Comparison of ENCODE assay signal across 13 cellular contexts in the genomic region with DNA sequence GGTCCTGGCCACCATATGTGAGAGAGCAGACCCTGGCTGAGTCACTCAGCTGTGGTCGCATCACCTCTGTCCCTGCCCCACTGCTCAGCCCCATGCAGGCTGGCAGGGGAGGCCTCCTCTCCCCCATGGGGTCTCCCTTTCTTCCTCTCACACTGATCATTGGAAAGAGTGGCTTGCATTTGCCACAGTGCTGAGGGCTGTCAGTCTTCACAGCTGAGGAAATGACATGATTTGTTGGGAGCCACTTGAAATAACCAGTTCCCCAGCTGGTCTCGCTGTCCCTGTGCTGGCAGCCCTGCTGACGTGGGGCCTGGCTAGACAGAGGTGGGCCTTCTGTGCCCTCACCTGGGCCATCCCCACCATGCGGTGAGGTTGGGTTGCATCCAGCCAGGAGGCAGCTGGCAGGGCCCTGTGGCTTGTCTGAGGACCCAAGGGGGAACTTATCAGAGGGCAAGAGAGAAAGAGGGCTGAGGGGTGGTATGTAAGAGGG. TPM values are rescaled to one million over a fixed set of nuclear protein-coding genes. Genes with fewer than 3 reads are reported as not detected.
A peak's percentile ranks its signal among the peaks of the same experiment; 100 is the strongest.
DNase-seq lines count a peak whose midpoint lies in the region; TF ChIP-seq lines count a peak whose summit lies in the region.
"Had no signal": no experiment of that assay in that cellular context is flagged by ENCODE, and none has a peak within 500 bp of the region (broad histone marks: within the 10 kb centered on the region; RNA-seq: fewer than 3 reads in every experiment).

No MANE protein-coding gene starts in this region.

- in situ Hi-C loops in T47D (cut with HindIII; ENCODE audit: low pct_unique_long_range_greater_than_20kb, low sequenced_read_pairs) = no loop called here
- in situ Hi-C loops in mammary epithelial cell (cut with MboI; ENCODE audit: low sequenced_read_pairs in 2 of 2) = no loop called here

- no peak overlapping the region for H3K4me3 Mint-ChIP-seq in activated naive CD4-positive, alpha-beta T cell treated with anti-CD3 and anti-CD28 coated beads for 36 hours

- no peak overlapping the region for H3K27ac Mint-ChIP-seq in activated naive CD4-positive, alpha-beta T cell treated with anti-CD3 and anti-CD28 coated beads for 36 hours

- H4K20me1 ChIP-seq in mammary epithelial cell (ENCODE audit: insufficient read depth, low read length) (no peaks in the 10 kb centered on the region), osteoblast (ENCODE audit: insufficient read depth, low read length) (no peaks in the 10 kb centered on the region)

- TF ChIP-seq POLR2A in vagina (IDR thresholded peaks at IDR 0.05) = no peak

- H3K9me3 Mint-ChIP-seq in activated naive CD4-positive, alpha-beta T cell treated with anti-CD3 and anti-CD28 coated beads for 36 hours = no peaks in the 10 kb centered on the region

- no peaks in the 10 kb centered on the region for H3K4me1 Mint-ChIP-seq in activated naive CD4-positive, alpha-beta T cell treated with anti-CD3 and anti-CD28 coated beads for 36 hours (ENCODE audit: low read depth)

- H3K9me3 ChIP-seq in mammary epithelial cell (replicated peaks; ENCODE audit: insufficient read depth, low read length) (no peaks in the 10 kb centered on the region), duodenal mucosa (ENCODE audit: control insufficient read depth in 1 of 2, low read length in 2 of 2) (no peaks in the 10 kb centered on the region), osteoblast (ENCODE audit: low read depth, low read length) (no peaks in the 10 kb centered on the region), vagina (no peaks in the 10 kb centered on the region)

- no peak overlapping the region for H2AFZ ChIP-seq in mammary epithelial cell (ENCODE audit: low read depth, low read length)
- no peak overlapping the region for H2AFZ ChIP-seq in osteoblast (ENCODE audit: low read length)

- H3K4me1 ChIP-seq in mammary epithelial cell (ENCODE audit: insufficient read depth, low read length) (peaks cover 10% of the 10 kb centered on the region), duodenal mucosa (ENCODE audit: control insufficient read depth in 1 of 2, insufficient read depth in 2 of 2, low read length in 2 of 2) (peaks cover 0 to 7% of the 10 kb centered on the region in 2 donors), osteoblast (ENCODE audit: insufficient read depth, low read length) (peaks cover 26% of the 10 kb centered on the region), vagina (peaks cover 13% of the 10 kb centered on the region)

- H3K4me3 ChIP-seq in mammary epithelial cell (replicated peaks in 1 of 3; ENCODE audit: insufficient read depth in 1 of 3, low read depth in 2 of 3, low read length in 3 of 3) = no peak overlapping the region
- no peak overlapping the region for H3K4me3 ChIP-seq in duodenal mucosa (ENCODE audit: low read depth in 1 of 2, low read length in 2 of 2)
- H3K4me3 ChIP-seq in osteoblast (ENCODE audit: insufficient read depth, low read length) = no peak overlapping the region
- no peak overlapping the region for H3K4me3 ChIP-seq in vagina

- BruUV-seq in mammary epithelial cell (replicated peaks; lab: Mats Ljungman, UMichigan) = no TSS peak

- H3K36me3 ChIP-seq in mammary epithelial cell (ENCODE audit: insufficient read depth, low read length) (no peaks in the 10 kb centered on the region), duodenal mucosa (ENCODE audit: control insufficient read depth in 1 of 2, insufficient read depth in 2 of 2, low read length in 2 of 2) (no peaks in the 10 kb centered on the region), osteoblast (ENCODE audit: insufficient read depth, low read length) (no peaks in the 10 kb centered on the region), vagina (no peaks in the 10 kb centered on the region)

- no peaks in the 10 kb centered on the region for H3K27me3 Mint-ChIP-seq in activated naive CD4-positive, alpha-beta T cell treated with anti-CD3 and anti-CD28 coated beads for 36 hours (ENCODE audit: low read depth)

- H3K36me3 Mint-ChIP-seq in activated naive CD4-positive, alpha-beta T cell treated with anti-CD3 and anti-CD28 coated beads for 36 hours (ENCODE audit: low read depth) = no peaks in the 10 kb centered on the region

- 57% methylated on average over 3 of the region's 4 CpGs for WGBS in mammary epithelial cell (ENCODE audit: low coverage, missing lambda C conversion rate)

- H3K9ac ChIP-seq in mammary epithelial cell (ENCODE audit: insufficient read depth, low read length) (no peak overlapping the region), duodenal mucosa (ENCODE audit: low read depth in 1 of 2, low read length in 2 of 2) (no peak overlapping the region)

- dilution Hi-C loops in mammary epithelial cell (cut with HindIII; ENCODE audit: low sequenced_read_pairs) = no loop called here

- TF ChIP-seq CTCF in mammary epithelial cell (conservative IDR thresholded peaks at IDR 0.05 in 1 of 2, IDR thresholded peaks at IDR 0.05 in 1 of 2; ENCODE audit: extremely low read depth in 1 of 2, insufficient read depth in 1 of 2, low read depth in 1 of 2, low read length in 2 of 2) (no peak), osteoblast (IDR thresholded peaks at IDR 0.05; ENCODE audit: extremely low read depth, low read depth, low read length) (no peak), vagina (IDR thresholded peaks at IDR 0.05) (no peak)

- no peak overlapping the region for H3K4me2 ChIP-seq in mammary epithelial cell (ENCODE audit: insufficient read depth, low read depth, low read length)
- H3K4me2 ChIP-seq in osteoblast (ENCODE audit: insufficient read depth, low read length) = no peak overlapping the region

- peak; percentile 22 to 47 for DNase-seq in T47D (ENCODE audit: low read depth in 1 of 2, low spot score in 1 of 2)
- no peak for DNase-seq in mammary epithelial cell
- DNase-seq in osteoblast (ENCODE audit: insufficient read length, low spot score, missing footprints) = no peak
- DNase-seq in vagina (ENCODE audit: extremely low spot score in 2 of 2) = no peak
- DNase-seq in activated naive CD4-positive, alpha-beta T cell treated with anti-CD3 and anti-CD28 coated beads for 36 hours = no peak
- DNase-seq in NCI-H446 (lab: John Stamatoyannopoulos, UW) = no peak
- DNase-seq in stimulated activated naive CD4-positive, alpha-beta T cell treated with Interleukin-2 at 50 U/mL for 16 hours (lab: John Stamatoyannopoulos, UW) = no peak
- DNase-seq: NCI-H1105; stimulated activated CD4-positive, alpha-beta T cell treated with anti-CD3 and anti-CD28 coated beads, Interleukin-4, amount 100 ng/mL, for 4 hours; stimulated activated naive CD4-positive, alpha-beta T cell; T-helper 2 cell had no signal

- no peak overlapping the region for H3K27ac ChIP-seq in mammary epithelial cell (ENCODE audit: insufficient read depth, low read depth, low read length)
- peak overlapping the region; percentile 16 for H3K27ac ChIP-seq in duodenal mucosa (ENCODE audit: low read depth, low read length)
- H3K27ac ChIP-seq in osteoblast (ENCODE audit: low read depth, low read length) = peak overlapping the region; percentile 62
- H3K27ac ChIP-seq in vagina = peak overlapping the region; percentile 42

- CTCF ChIA-PET in mammary epithelial cell (lab: Charles Lee; ENCODE audit: low non-redundant PET) = no interaction called here
- CTCF ChIA-PET in activated naive CD4-positive, alpha-beta T cell treated with anti-CD3 and anti-CD28 coated beads for 36 hours (lab: Charles Lee) = interaction anchor here (3.1 kb wide), 1 partner anchor 92 kb away, joined by 11 read pairs; no protein-coding TSS in a partner anchor

- intact Hi-C loops in mammary epithelial cell (cut with micrococcal nuclease) = no loop called here
- intact Hi-C loops in vagina (cut with DNase I) = no loop called here
- intact Hi-C loops in activated naive CD4-positive, alpha-beta T cell treated with anti-CD3 and anti-CD28 coated beads for 36 hours (cut with micrococcal nuclease) = no loop called here

- no peaks in the 10 kb centered on the region for H3K27me3 ChIP-seq in mammary epithelial cell (ENCODE audit: insufficient read depth, low read length)
- H3K27me3 ChIP-seq in duodenal mucosa (ENCODE audit: control insufficient read depth in 1 of 2, insufficient read depth in 2 of 2, low read length in 2 of 2) = no peaks in the 10 kb centered on the region
- peaks cover 6% of the 10 kb centered on the region for H3K27me3 ChIP-seq in osteoblast (ENCODE audit: insufficient read depth, low read length)
- no peaks in the 10 kb centered on the region for H3K27me3 ChIP-seq in vagina

- no peaks in the 10 kb centered on the region for H3K79me2 ChIP-seq in mammary epithelial cell (ENCODE audit: insufficient read depth, low read length)
- no peaks in the 10 kb centered on the region for H3K79me2 ChIP-seq in osteoblast (ENCODE audit: insufficient read depth, low read length)

RNA-seq across cellular contexts. Expression of a gene that starts 30.1 kb away (rescaled TPM):
- total RNA-seq in mammary epithelial cell (10 to 100 TPM; 13.9 to 18.8 TPM), osteoblast (15.6 and 17.0 TPM in 2 replicates), vagina (18.9 TPM)
- 13.6 TPM for polyA plus RNA-seq in mammary epithelial cell
- 4.2 TPM for polyA minus RNA-seq in mammary epithelial cell
- total RNA-seq in activated naive CD4-positive, alpha-beta T cell treated with anti-CD3 and anti-CD28 coated beads for 36 hours = 10 to 100 TPM; 13.2 to 14.4 TPM

RNA-seq across cellular contexts. Expression of a gene that starts 49.5 kb away (rescaled TPM):
- total RNA-seq in mammary epithelial cell (1 to 10 TPM in 1 of 2 donors, not detected in 1; 1.8 TPM), osteoblast (13.8 and 14.7 TPM in 2 replicates), vagina (227 TPM)
- not detected for polyA plus RNA-seq in mammary epithelial cell
- not detected for polyA minus RNA-seq in mammary epithelial cell
- under 1 TPM; 0.17 to 0.36 TPM for total RNA-seq in activated naive CD4-positive, alpha-beta T cell treated with anti-CD3 and anti-CD28 coated beads for 36 hours
- total RNA-seq: RPMI7951 had no signal

Comparison
In these comparisons a context has a peak if more than half of its experiments do, and no peak if none do; other contexts are left out.
1. DNase-seq: peak in T47D (2 of 2); none in mammary epithelial cell (single experiment), osteoblast (single experiment), vagina (0 of 2), activated naive CD4-positive, alpha-beta T cell treated with anti-CD3 and anti-CD28 coated beads for 36 hours (single experiment), NCI-H446 (0 of 2) and stimulated activated naive CD4-positive, alpha-beta T cell treated with Interleukin-2 at 50 U/mL for 16 hours (single experiment).
2. RNA of a gene that starts 49.5 kb away (total RNA-seq): 227 TPM in vagina (single experiment); 13.8 to 14.7 TPM in osteoblast, 1.8 TPM in mammary epithelial cell and 0.17 to 0.36 TPM in activated naive CD4-positive, alpha-beta T cell treated with anti-CD3 and anti-CD28 coated beads for 36 hours; every median in the first group is over 10 times any median in the second.